Comparison of ENCODE assay signal across 20 cellular contexts in genomic region chr15:39415634-39416033, GRCh38.
DNase-seq lines count a peak whose midpoint lies in the region; ATAC-seq and TF ChIP-seq lines count a peak whose summit lies in the region.
"Had no signal": no experiment of that assay in that cellular context is flagged by ENCODE, and none has a peak within 500 bp of the region (broad histone marks: within the 10 kb centered on the region; RNA-seq: fewer than 3 reads in every experiment).

No MANE protein-coding gene starts in this region.

- H2AK5ac ChIP-seq in trophoblast cell (ENCODE audit: low read length): peak overlapping the region; percentile 4

- peaks cover 3% of the 10 kb centered on the region for H3K79me1 ChIP-seq in trophoblast cell (ENCODE audit: low read length)

- no peak for TF ChIP-seq POLR2A in esophagus muscularis mucosa (IDR thresholded peaks at IDR 0.05; ENCODE audit: low read depth)
- no peak for TF ChIP-seq POLR2A in upper lobe of left lung (IDR thresholded peaks at IDR 0.05)

- H3K4me1 Mint-ChIP-seq in CD14-positive monocyte: peaks cover 60% of the 10 kb centered on the region
- peaks cover 7% of the 10 kb centered on the region for H3K4me1 Mint-ChIP-seq in activated CD4-positive, alpha-beta memory T cell treated with anti-CD3 and anti-CD28 coated beads for 36 hours (ENCODE audit: low read depth)
- H3K4me1 Mint-ChIP-seq: B cell had no signal

- TF ChIP-seq EP300 in esophagus muscularis mucosa (IDR thresholded peaks at IDR 0.05) (no peak), upper lobe of left lung (IDR thresholded peaks at IDR 0.05) (no peak)

- H3K36me3 Mint-ChIP-seq in CD14-positive monocyte: peaks cover 0 to 2% of the 10 kb centered on the region in 2 donors
- no peaks in the 10 kb centered on the region for H3K36me3 Mint-ChIP-seq in activated CD4-positive, alpha-beta memory T cell treated with anti-CD3 and anti-CD28 coated beads for 36 hours
- H3K36me3 Mint-ChIP-seq: CD8-positive, alpha-beta T cell had no signal

- H3K27me3 ChIP-seq in esophagus muscularis mucosa (no peaks in the 10 kb centered on the region), trophoblast cell (ENCODE audit: insufficient read depth, low read length) (no peaks in the 10 kb centered on the region), upper lobe of left lung (no peaks in the 10 kb centered on the region)
- H3K27me3 ChIP-seq: BLaER1 treated with 17β-estradiol and CSF1 and Interleukin-3, amounts not matched to agents 10 nM and 100 nM had no signal

- DNase-seq in CD14-positive monocyte (ENCODE audit: low spot score) (peak; percentile 57), esophagus muscularis mucosa (ENCODE audit: extremely low spot score) (peak; percentile 62), trophoblast cell (no peak), upper lobe of left lung (peak; percentile 3 to 34)
- no peak for DNase-seq in activated CD4-positive, alpha-beta memory T cell treated with anti-CD3 and anti-CD28 coated beads for 36 hours
- DNase-seq: AML-193; Caco-2; Calu3; CD4-positive, alpha-beta T cell; CD8-positive, alpha-beta T cell; DMS79 treated with DMSO at 0.1 percent for 48 hours; GF-D8 had no signal

- no peak overlapping the region for H2BK120ac ChIP-seq in trophoblast cell (ENCODE audit: insufficient read depth, low read length, poor library complexity)

- no peak overlapping the region for H3K9ac ChIP-seq in trophoblast cell (ENCODE audit: low read length)
- H3K9ac ChIP-seq: BLaER1 treated with 17β-estradiol and CSF1 and Interleukin-3, amounts not matched to agents 10 nM and 100 nM had no signal

- H3K79me2 ChIP-seq in trophoblast cell (ENCODE audit: control insufficient read depth, insufficient read depth, low read length, poor library complexity): no peaks in the 10 kb centered on the region

- peaks cover 0 to 2% (median 0%) of the 10 kb centered on the region in 3 donors for H3K27me3 Mint-ChIP-seq in CD14-positive monocyte (ENCODE audit: low read depth in 3 of 3)
- peaks cover 40% of the 10 kb centered on the region for H3K27me3 Mint-ChIP-seq in activated CD4-positive, alpha-beta memory T cell treated with anti-CD3 and anti-CD28 coated beads for 36 hours

- H3K4me1 ChIP-seq in esophagus muscularis mucosa: peaks cover 0 to 23% (median 12%) of the 10 kb centered on the region in 4 donors
- H3K4me1 ChIP-seq in trophoblast cell (ENCODE audit: control insufficient read depth in 1 of 2, insufficient read depth in 2 of 2, low read length in 2 of 2): peaks cover 0 to 5% of the 10 kb centered on the region in 2 experiments
- H3K4me1 ChIP-seq in upper lobe of left lung: no peaks in the 10 kb centered on the region
- H3K4me1 ChIP-seq: A549 had no signal

- H3K27ac Mint-ChIP-seq in CD14-positive monocyte: peak overlapping the region in 6 of 7 donors; percentile 13 to 91 (median 84)
- no peak overlapping the region for H3K27ac Mint-ChIP-seq in activated CD4-positive, alpha-beta memory T cell treated with anti-CD3 and anti-CD28 coated beads for 36 hours
- H3K27ac Mint-ChIP-seq: B cell; CD4-positive, alpha-beta T cell; CD8-positive, alpha-beta T cell had no signal

- H3K27ac ChIP-seq in esophagus muscularis mucosa (replicated peaks in 1 of 4): no peak overlapping the region
- no peak overlapping the region for H3K27ac ChIP-seq in trophoblast cell (ENCODE audit: low read depth, low read length)
- no peak overlapping the region for H3K27ac ChIP-seq in upper lobe of left lung
- H3K27ac ChIP-seq: 22Rv1; A549; BLaER1 treated with 17β-estradiol and CSF1 and Interleukin-3, amounts not matched to agents 10 nM and 100 nM; C4-2B had no signal

- POLR2A ChIA-PET in activated CD4-positive, alpha-beta memory T cell treated with anti-CD3 and anti-CD28 coated beads for 36 hours (lab: Charles Lee): no interaction called here

- no peaks in the 10 kb centered on the region for H3K36me3 ChIP-seq in esophagus muscularis mucosa
- H3K36me3 ChIP-seq in trophoblast cell (ENCODE audit: control insufficient read depth in 1 of 2, insufficient read depth in 2 of 2, low read length in 2 of 2): no peaks in the 10 kb centered on the region
- H3K36me3 ChIP-seq in upper lobe of left lung: no peaks in the 10 kb centered on the region
- H3K36me3 ChIP-seq: BLaER1 treated with 17β-estradiol and CSF1 and Interleukin-3, amounts not matched to agents 10 nM and 100 nM had no signal

- CTCF ChIA-PET in activated CD4-positive, alpha-beta memory T cell treated with anti-CD3 and anti-CD28 coated beads for 36 hours (lab: Charles Lee): no interaction called here

- no peak overlapping the region for H4K91ac ChIP-seq in trophoblast cell (ENCODE audit: low read depth, low read length)

- no peak overlapping the region for H2AFZ ChIP-seq in trophoblast cell (ENCODE audit: insufficient read depth, low read length, poor library complexity)

- intact Hi-C loops in CD14-positive monocyte (cut with micrococcal nuclease): loop anchor here in 1 of 2 donors (10.0 kb wide), 1 partner anchor 49 kb away; no protein-coding TSS in a partner anchor
- intact Hi-C loops in esophagus muscularis mucosa (cut with DNase I): no loop called here
- intact Hi-C loops in activated CD4-positive, alpha-beta memory T cell treated with anti-CD3 and anti-CD28 coated beads for 36 hours (cut with micrococcal nuclease): no loop called here

- H4K12ac ChIP-seq in trophoblast cell (ENCODE audit: low read depth, low read length): no peak overlapping the region

- H3K18ac ChIP-seq in trophoblast cell (ENCODE audit: low read length): no peak overlapping the region

- no peak overlapping the region for H3K4ac ChIP-seq in trophoblast cell (ENCODE audit: low read depth, low read length)

- H4K8ac ChIP-seq in trophoblast cell (ENCODE audit: low read depth, low read length): no peak overlapping the region

- no peak overlapping the region for H3K4me3 Mint-ChIP-seq in CD14-positive monocyte
- H3K4me3 Mint-ChIP-seq in activated CD4-positive, alpha-beta memory T cell treated with anti-CD3 and anti-CD28 coated beads for 36 hours: no peak overlapping the region
- H3K4me3 Mint-ChIP-seq: B cell; CD4-positive, alpha-beta T cell; CD8-positive, alpha-beta T cell had no signal

- no peak overlapping the region for H3K14ac ChIP-seq in trophoblast cell (ENCODE audit: low read length)

- no peak overlapping the region for H3K4me2 ChIP-seq in trophoblast cell (ENCODE audit: low read length)
- H3K4me2 ChIP-seq: A549 had no signal

- no peaks in the 10 kb centered on the region for H3K9me3 ChIP-seq in esophagus muscularis mucosa
- peaks cover 2% of the 10 kb centered on the region for H3K9me3 ChIP-seq in trophoblast cell (ENCODE audit: insufficient read depth, low read depth, low read length)
- no peaks in the 10 kb centered on the region for H3K9me3 ChIP-seq in upper lobe of left lung

- no peak overlapping the region for H2BK5ac ChIP-seq in trophoblast cell (ENCODE audit: low read depth, low read length, poor library complexity)

- 100% methylated on average over 1 of the region's 2 CpGs for WGBS in esophagus muscularis mucosa
- WGBS in trophoblast cell (ENCODE audit: extremely low coverage, insufficient coverage, insufficient read length): no CpG with 5 or more reads among the region's 2 CpGs
- 93% methylated on average over 1 of the region's 2 CpGs; no CpG with 5 or more reads in 1 of the 2 donors for WGBS in upper lobe of left lung, 2 donors

- no peak overlapping the region for H3K23ac ChIP-seq in trophoblast cell (ENCODE audit: low read length)

- H3K9me3 Mint-ChIP-seq in CD14-positive monocyte: peaks cover 0 to 9% (median 0%) of the 10 kb centered on the region in 7 donors
- no peaks in the 10 kb centered on the region for H3K9me3 Mint-ChIP-seq in activated CD4-positive, alpha-beta memory T cell treated with anti-CD3 and anti-CD28 coated beads for 36 hours
- H3K9me3 Mint-ChIP-seq: CD4-positive, alpha-beta T cell; CD8-positive, alpha-beta T cell had no signal

- no peak overlapping the region for H2BK12ac ChIP-seq in trophoblast cell (ENCODE audit: low read length)

- H3K4me3 ChIP-seq in esophagus muscularis mucosa (no peak overlapping the region), trophoblast cell (ENCODE audit: low read depth, low read length) (no peak overlapping the region), upper lobe of left lung (no peak overlapping the region)
- H3K4me3 ChIP-seq: A549; BLaER1 treated with 17β-estradiol and CSF1 and Interleukin-3, amounts not matched to agents 10 nM and 100 nM had no signal

- no peak for TF ChIP-seq CTCF in CD14-positive monocyte (IDR thresholded peaks at IDR 0.05)
- no peak for TF ChIP-seq CTCF in esophagus muscularis mucosa (IDR thresholded peaks at IDR 0.05)
- no peak for TF ChIP-seq CTCF in upper lobe of left lung (IDR thresholded peaks at IDR 0.05)

- ATAC-seq in upper lobe of left lung (ENCODE audit: low FRiP score in 2 of 2): no peak
- ATAC-seq in GM21423 (IDR thresholded peaks at IDR 0.05; ENCODE audit: unreplicated experiment): no peak
- ATAC-seq in HG02938 (IDR thresholded peaks at IDR 0.05; ENCODE audit: unreplicated experiment): no peak
- no peak for ATAC-seq in esophagus mucosa
- ATAC-seq: A549; CD8-positive, alpha-beta T cell had no signal

Comparison
In these comparisons a context has a peak if more than half of its experiments do, and no peak if none do; other contexts are left out.
1. DNase-seq: peak in CD14-positive monocyte (single experiment), esophagus muscularis mucosa (single experiment) and upper lobe of left lung (2 of 2); none in trophoblast cell (0 of 2) and activated CD4-positive, alpha-beta memory T cell treated with anti-CD3 and anti-CD28 coated beads for 36 hours (single experiment).